Comparison of ENCODE assay signal across 28 cellular contexts in the genomic region with DNA sequence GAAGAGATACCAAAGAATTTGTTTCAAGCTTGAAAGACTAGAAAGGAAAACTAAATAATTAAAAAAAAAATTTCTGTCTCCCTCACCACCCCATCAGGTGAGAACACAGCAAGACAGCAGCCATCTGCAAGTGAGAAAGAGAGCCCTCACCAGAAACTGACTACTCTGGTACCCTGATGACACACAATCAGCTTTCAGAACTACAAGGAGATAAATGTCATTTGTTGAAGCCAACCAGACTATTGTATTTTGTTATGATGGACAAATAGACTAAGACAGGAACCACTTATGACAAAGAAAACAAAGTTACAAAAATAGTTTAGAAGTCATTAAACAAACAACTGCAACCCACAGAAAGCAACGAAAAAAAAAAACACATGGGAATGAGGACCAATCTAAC.
"Had no signal": no experiment of that assay in that cellular context is flagged by ENCODE, and none has a peak within 500 bp of the region (broad histone marks: within the 10 kb centered on the region; RNA-seq: fewer than 3 reads in every experiment).

No MANE protein-coding gene starts in this region.

- FAIRE-seq: islet of Langerhans had no signal

- H3K27ac ChIP-seq: dorsolateral prefrontal cortex, epithelial cell of prostate, foreskin keratinocyte, gastroesophageal sphincter, heart left ventricle, left lung, neural progenitor cell, parathyroid adenoma, right lobe of liver had no signal

- H3K9me3 ChIP-seq: thyroid gland had no signal

- H2AFZ ChIP-seq: neural progenitor cell, parathyroid adenoma had no signal

- H3K4me3 ChIP-seq: dorsolateral prefrontal cortex, gastroesophageal sphincter, heart left ventricle, left lung, neural progenitor cell, right lobe of liver, smooth muscle cell, thyroid gland had no signal

- H3K4me1 ChIP-seq: foreskin keratinocyte, gastroesophageal sphincter, heart left ventricle, left lung, neural progenitor cell, parathyroid adenoma, right lobe of liver had no signal

- H3K36me3 ChIP-seq: gastroesophageal sphincter, heart left ventricle, left lung, neural progenitor cell, right lobe of liver, thyroid gland had no signal

- ATAC-seq: esophagus mucosa; foreskin keratinocyte; gastroesophageal sphincter; heart left ventricle; left cardiac atrium; left lung; naive thymus-derived CD4-positive, alpha-beta T cell; right lobe of liver; stimulated activated naive CD8-positive, alpha-beta T cell treated with anti-CD3 and anti-CD28 coated beads, Interleukin-15, amount 100 ng/mL, for 72 hours had no signal

- H3K9ac ChIP-seq: neural progenitor cell, parathyroid adenoma had no signal

- H3K4me2 ChIP-seq: neural progenitor cell, smooth muscle cell had no signal

- DNase-seq: cortex of kidney; dorsolateral prefrontal cortex; effector CD4-positive, alpha-beta T cell; foreskin keratinocyte; heart left ventricle; hippocampal formation; left cardiac atrium; left lung; mammary epithelial cell; mesendoderm; midbrain; naive thymus-derived CD4-positive, alpha-beta T cell; right lobe of liver; stimulated activated CD4-positive, alpha-beta T cell treated with anti-CD3 and anti-CD28 coated beads, Interleukin-12 subunit alpha, Interleukin-12 subunit beta, amount 100 ng/mL, for 4 hours; stimulated activated CD4-positive, alpha-beta T cell treated with anti-CD3 and anti-CD28 coated beads, Interleukin-1b, Interleukin-23, amount 100 ng/mL, for 48 hours; stimulated activated CD4-positive, alpha-beta T cell treated with anti-CD3 and anti-CD28 coated beads, Interleukin-4, amount 100 ng/mL, for 1 hour; stimulated activated CD8-positive, alpha-beta memory T cell treated with anti-CD3 and anti-CD28 coated beads, Interleukin-4, amount 100 ng/mL, for 48 hours; stimulated activated naive CD4-positive, alpha-beta T cell; stimulated activated naive CD8-positive, alpha-beta T cell treated with anti-CD3 and anti-CD28 coated beads, Interleukin-15, amount 100 ng/mL, for 72 hours; thyroid gland; trophoblast cell had no signal

- H3K27me3 ChIP-seq: dorsolateral prefrontal cortex, foreskin keratinocyte, gastroesophageal sphincter, heart left ventricle, left lung, neural progenitor cell, right lobe of liver, thyroid gland had no signal
